In the genomic region with DNA sequence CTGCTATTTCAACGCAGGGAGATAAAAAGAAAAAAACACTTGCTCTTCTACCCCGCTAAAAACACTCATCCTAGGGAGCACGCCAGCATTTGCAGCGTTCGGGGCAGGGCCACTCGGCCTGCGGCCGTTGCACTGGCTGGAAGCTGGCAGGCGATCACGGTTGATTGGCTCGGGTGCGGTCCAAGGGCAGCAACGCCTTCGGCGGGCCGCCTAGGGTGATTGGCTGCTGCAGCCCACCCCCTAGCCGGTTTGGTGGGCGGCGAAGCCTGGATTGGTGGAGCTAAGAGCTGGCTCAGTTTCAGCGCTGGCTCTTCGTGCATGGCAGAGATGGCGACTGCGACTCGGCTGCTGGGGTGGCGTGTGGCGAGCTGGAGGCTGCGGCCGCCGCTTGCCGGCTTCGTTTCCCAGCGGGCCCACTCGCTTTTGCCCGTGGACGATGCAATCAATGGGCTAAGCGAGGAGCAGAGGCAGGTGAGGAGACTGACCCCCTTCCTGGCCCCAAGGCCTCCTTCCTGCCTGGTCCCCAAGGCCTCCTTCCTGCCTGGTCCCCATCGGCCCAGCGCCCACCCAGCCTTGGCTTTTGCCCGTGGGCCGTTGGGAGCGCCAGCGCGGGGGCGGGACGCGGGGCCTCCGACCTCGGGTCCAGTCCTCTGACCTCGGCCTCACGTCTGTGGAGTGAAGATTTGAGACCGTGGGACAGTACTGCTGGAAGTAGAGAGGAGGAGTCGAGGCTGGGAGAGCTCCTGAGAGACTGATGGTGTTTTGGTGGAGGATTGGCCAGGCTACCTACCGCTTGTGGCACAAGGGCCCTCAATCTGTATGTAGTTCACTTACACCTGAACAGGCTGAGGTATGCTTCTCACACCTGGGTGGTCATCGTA, we compare ENCODE assay signal across 8 cellular contexts. TPM values are rescaled to one million over a fixed set of nuclear protein-coding genes. Genes with fewer than 3 reads are reported as not detected.
DNase-seq lines count a peak whose midpoint lies in the region; ATAC-seq and TF ChIP-seq lines count a peak whose summit lies in the region.

Gene IVD (plus strand): TSS at position 295 of the 881 bp plus-strand sequence. CDS start 33 bp downstream, at position 328.

- peak within 1 kb of the TSS; percentile 86 for H3K27ac Mint-ChIP-seq in activated naive CD4-positive, alpha-beta T cell treated with anti-CD3 and anti-CD28 coated beads, Interleukin-2, amount 50 U/mL, for 24 hours

- peak within 1 kb of the TSS; percentile 88 for H3K4me3 Mint-ChIP-seq in activated naive CD4-positive, alpha-beta T cell treated with anti-CD3 and anti-CD28 coated beads, Interleukin-2, amount 50 U/mL, for 24 hours

- peaks cover 4% of the 10 kb centered on the region for H3K36me3 ChIP-seq in suprapubic skin

- H3K36me3 Mint-ChIP-seq in activated naive CD4-positive, alpha-beta T cell treated with anti-CD3 and anti-CD28 coated beads, Interleukin-2, amount 50 U/mL, for 24 hours = peaks cover 7% of the 10 kb centered on the region

- TF ChIP-seq CTCF in suprapubic skin (IDR thresholded peaks at IDR 0.05) = no peak

- peak within 1 kb of the TSS; percentile 65 for H3K4me3 ChIP-seq in suprapubic skin

- H3K4me1 ChIP-seq in suprapubic skin = peaks cover 29% of the 10 kb centered on the region

- ATAC-seq in HG02571 (IDR thresholded peaks at IDR 0.05; ENCODE audit: unreplicated experiment) (peak; percentile 68), SK-N-SH treated with all-trans-retinoic acid at 6 μM for 48 hours (peak; percentile 100)

- peaks cover 47% of the 10 kb centered on the region for H3K4me1 Mint-ChIP-seq in activated naive CD4-positive, alpha-beta T cell treated with anti-CD3 and anti-CD28 coated beads, Interleukin-2, amount 50 U/mL, for 24 hours

- no peak within 1 kb of the TSS for H3K27ac ChIP-seq in suprapubic skin

- no peak for TF ChIP-seq EP300 in suprapubic skin (IDR thresholded peaks at IDR 0.05)

- H3K9me3 Mint-ChIP-seq in activated naive CD4-positive, alpha-beta T cell treated with anti-CD3 and anti-CD28 coated beads, Interleukin-2, amount 50 U/mL, for 24 hours = no peaks in the 10 kb centered on the region

- no peaks in the 10 kb centered on the region for H3K27me3 ChIP-seq in suprapubic skin

- no peaks in the 10 kb centered on the region for H3K9me3 ChIP-seq in suprapubic skin

- TF ChIP-seq POLR2A in suprapubic skin (IDR thresholded peaks at IDR 0.05) = peak in 1 of 2 donors; percentile 23

- H3K27me3 Mint-ChIP-seq in activated naive CD4-positive, alpha-beta T cell treated with anti-CD3 and anti-CD28 coated beads, Interleukin-2, amount 50 U/mL, for 24 hours = no peaks in the 10 kb centered on the region

- DNase-seq in GM04503 (ENCODE audit: low read depth) (peak; percentile 80), NCI-H1092 (lab: John Stamatoyannopoulos, UW) (peak; percentile 90), globus pallidus (ENCODE audit: low spot score) (peak; percentile 96), nucleus accumbens (lab: John Stamatoyannopoulos, UW) (peak; percentile 67 to 99 (median 96)), suprapubic skin (ENCODE audit: low spot score in 2 of 2) (peak; percentile 94 to 97)

- WGBS in suprapubic skin = 12% methylated on average over 50 of the region's 54 CpGs

TF ChIP-seq in SK-N-SH treated with all-trans-retinoic acid at 6 μM for 48 hours, 23 proteins besides CTCF, POLR2A, EP300 and RAD21:
- TF ChIP-seq POU6F1 (CRISPR knock-in tag; IDR thresholded peaks at IDR 0.05; ENCODE audit: borderline replicate concordance, low read depth) (no peak), ZFP3 (CRISPR knock-in tag; IDR thresholded peaks at IDR 0.05) (no peak), ZNF70 (CRISPR knock-in tag; IDR thresholded peaks at IDR 0.05) (no peak)
TF ChIP-seq in SK-N-SH treated with all-trans-retinoic acid at 6 μM for 48 hours: peak in this region for 0.

RNA-seq across cellular contexts. Expression of gene IVD, which starts in this region (rescaled TPM):
- 10 to 100 TPM in 2 of 4 donors, 1 to 10 TPM in 2; 7.7 to 18.3 (median 13.3) TPM for total RNA-seq in suprapubic skin
